Comparison of ENCODE assay signal across 30 cellular contexts in genomic region chr19:6343462-6343861, GRCh38. TPM values are rescaled to one million over a fixed set of nuclear protein-coding genes. Genes with fewer than 3 reads are reported as not detected.
DNase-seq lines count a peak whose midpoint lies in the region; ATAC-seq, FAIRE-seq and TF ChIP-seq lines count a peak whose summit lies in the region.
"Had no signal": no experiment of that assay in that cellular context is flagged by ENCODE, and none has a peak within 500 bp of the region (broad histone marks: within the 10 kb centered on the region; RNA-seq: fewer than 3 reads in every experiment).

No MANE protein-coding gene starts in this region.

- no peaks in the 10 kb centered on the region; the same call in 1 of the 2 replicates for H3K9me3 ChIP-seq in OCI-LY7 (ENCODE audit: low read length)
- H3K9me3 ChIP-seq in H9 (ENCODE audit: control insufficient read depth, low read depth, low read length), result no peaks in the 10 kb centered on the region
- H3K9me3 ChIP-seq: ascending aorta, BE2C, tibial nerve had no signal

- TF ChIP-seq CTCF in OCI-LY7 (conservative IDR thresholded peaks at IDR 0.05; ENCODE audit: low read length) (no peak), H9 (conservative IDR thresholded peaks at IDR 0.05) (no peak)

- no peak overlapping the region for H2BK5ac ChIP-seq in H9 (ENCODE audit: insufficient read length, low read length)

- no peak overlapping the region for H2BK15ac ChIP-seq in H9 (ENCODE audit: low read depth, low read length)

- no peak overlapping the region for H2BK20ac ChIP-seq in H9 (ENCODE audit: low read depth, low read length, poor library complexity, severe bottlenecking)

- no TSS peak for BruUV-seq in OCI-LY7 (replicated peaks; lab: Mats Ljungman, UMichigan)

- no peak overlapping the region for H3K4me3 Mint-ChIP-seq in activated CD4-positive, alpha-beta T cell treated with anti-CD3 and anti-CD28 coated beads for 36 hours
- no peak overlapping the region for H3K4me3 Mint-ChIP-seq in H9
- H3K4me3 Mint-ChIP-seq: activated naive CD8-positive, alpha-beta T cell treated with anti-CD3 and anti-CD28 coated beads for 36 hours; activated T-helper 1 cell treated with anti-CD3 and anti-CD28 coated beads, Interleukin-12 subunit alpha, Interleukin-12 subunit beta, Interleukin-2, Interleukin-4 antibody, amounts not matched to agents 30 ng/mL and 10 ng/mL and 1 ng/mL, durations not matched to agents 14 hours and 24 hours and 36 hours had no signal

- H3K79me2 ChIP-seq in OCI-LY7 (ENCODE audit: insufficient read depth, low read depth, low read length) (no peaks in the 10 kb centered on the region), H9 (ENCODE audit: insufficient read depth, low read length) (no peaks in the 10 kb centered on the region)
- H3K79me2 ChIP-seq: parathyroid adenoma had no signal

- H3K4me1 ChIP-seq in OCI-LY7 (ENCODE audit: insufficient read depth, low read length, poor library complexity, severe bottlenecking) (no peaks in the 10 kb centered on the region), H9 (ENCODE audit: insufficient read depth, low read length) (no peaks in the 10 kb centered on the region)
- H3K4me1 ChIP-seq: ascending aorta, BE2C, parathyroid adenoma, tibial nerve had no signal

- intact Hi-C loops in activated CD4-positive, alpha-beta T cell treated with anti-CD3 and anti-CD28 coated beads for 36 hours (cut with DNase I, micrococcal nuclease), result no loop called here
- intact Hi-C loops in OCI-LY7 (cut with micrococcal nuclease; ENCODE audit: unreplicated experiment), result no loop called here

- peaks cover 4% of the 10 kb centered on the region for H3K9me3 Mint-ChIP-seq in activated CD4-positive, alpha-beta T cell treated with anti-CD3 and anti-CD28 coated beads for 36 hours (ENCODE audit: low read depth)
- H3K9me3 Mint-ChIP-seq in H9, result peaks cover 6 to 55% of the 10 kb centered on the region in 2 experiments; a peak in 4 of 5 replicates

- H3K23ac ChIP-seq in H9 (ENCODE audit: insufficient read length, low read depth, low read length), result no peak overlapping the region

- H3K27me3 Mint-ChIP-seq in activated CD4-positive, alpha-beta T cell treated with anti-CD3 and anti-CD28 coated beads for 36 hours, result no peaks in the 10 kb centered on the region
- peaks cover 10% of the 10 kb centered on the region for H3K27me3 Mint-ChIP-seq in H9 (ENCODE audit: low read depth)
- H3K27me3 Mint-ChIP-seq: activated naive CD8-positive, alpha-beta T cell treated with anti-CD3 and anti-CD28 coated beads for 36 hours had no signal

- H3K27ac Mint-ChIP-seq in activated CD4-positive, alpha-beta T cell treated with anti-CD3 and anti-CD28 coated beads for 36 hours, result peak overlapping the region; percentile 37
- no peak overlapping the region for H3K27ac Mint-ChIP-seq in H9
- H3K27ac Mint-ChIP-seq: activated naive CD8-positive, alpha-beta T cell treated with anti-CD3 and anti-CD28 coated beads for 36 hours; activated T-helper 1 cell treated with anti-CD3 and anti-CD28 coated beads, Interleukin-12 subunit alpha, Interleukin-12 subunit beta, Interleukin-2, Interleukin-4 antibody, amounts not matched to agents 30 ng/mL and 10 ng/mL and 1 ng/mL, durations not matched to agents 14 hours and 24 hours and 36 hours had no signal

- H4K91ac ChIP-seq in H9 (ENCODE audit: insufficient read length, low read depth, low read length), result no peak overlapping the region

- H3K36me3 Mint-ChIP-seq in activated CD4-positive, alpha-beta T cell treated with anti-CD3 and anti-CD28 coated beads for 36 hours (ENCODE audit: low read depth), result peaks cover 12% of the 10 kb centered on the region
- H3K36me3 Mint-ChIP-seq in H9 (ENCODE audit: insufficient read depth in 1 of 3, low read depth in 3 of 3), result no peaks in the 10 kb centered on the region; a peak in 1 of 7 replicates

- no peak overlapping the region for H3K9ac ChIP-seq in H9 (ENCODE audit: extremely low read depth, insufficient read length, low read length)
- H3K9ac ChIP-seq: parathyroid adenoma had no signal

- H3K27me3 ChIP-seq in H9 (ENCODE audit: insufficient read depth, low read length), result no peaks in the 10 kb centered on the region
- H3K27me3 ChIP-seq: ascending aorta, BE2C, cardiac muscle cell, tibial nerve had no signal

- no peak overlapping the region for H4K8ac ChIP-seq in H9 (replicated peaks; ENCODE audit: insufficient read length, low read depth, low read length)

- no peak overlapping the region for H2BK120ac ChIP-seq in H9 (ENCODE audit: low read depth, low read length, poor library complexity, severe bottlenecking)

- no peak overlapping the region for H3K18ac ChIP-seq in H9 (ENCODE audit: insufficient read length, low read depth, low read length)

- H3K4ac ChIP-seq in H9 (ENCODE audit: low read depth, low read length), result no peak overlapping the region

- peak; percentile 36 for FAIRE-seq in HTR-8/SVneo (lab: Jason Lieb, UNC)

- ATAC-seq in activated CD4-positive, alpha-beta T cell treated with anti-CD3 and anti-CD28 coated beads for 36 hours, result no peak
- ATAC-seq in GM19351 (IDR thresholded peaks at IDR 0.05; ENCODE audit: unreplicated experiment), result no peak
- ATAC-seq: left colon had no signal

- CTCF ChIA-PET in activated CD4-positive, alpha-beta T cell treated with anti-CD3 and anti-CD28 coated beads for 36 hours (lab: Charles Lee), result interaction anchor here (0.7 kb wide), 1 partner anchor 655 kb away, joined by 3 read pairs; no protein-coding TSS in a partner anchor
- CTCF ChIA-PET in OCI-LY7 (lab: Charles Lee; ENCODE audit: unreplicated experiment), result no interaction called here

- WGBS in H9 (ENCODE audit: extremely low coverage, insufficient read length, low lambda C conversion rate), result no CpG with 5 or more reads among the region's 1 CpG

- H3T11ph ChIP-seq in H9 (ENCODE audit: low read length), result no peak overlapping the region

- peaks cover 9% of the 10 kb centered on the region for H3K4me1 Mint-ChIP-seq in activated CD4-positive, alpha-beta T cell treated with anti-CD3 and anti-CD28 coated beads for 36 hours
- no peaks in the 10 kb centered on the region for H3K4me1 Mint-ChIP-seq in H9

- no peak overlapping the region for H2BK12ac ChIP-seq in H9 (ENCODE audit: insufficient read length, low read depth, low read length)

- H4K5ac ChIP-seq in H9 (ENCODE audit: insufficient read length, low read depth, low read length), result no peak overlapping the region

- no peaks in the 10 kb centered on the region for H3K79me1 ChIP-seq in H9 (ENCODE audit: insufficient read depth, low read depth, low read length, poor library complexity, severe bottlenecking)

- H3K36me3 ChIP-seq in OCI-LY7 (ENCODE audit: insufficient read depth, low read length), result no peaks in the 10 kb centered on the region
- H3K36me3 ChIP-seq: ascending aorta, BE2C, cardiac muscle cell, tibial nerve had no signal

- H3K14ac ChIP-seq in H9 (ENCODE audit: insufficient read depth, low read length), result no peak overlapping the region

- H4K20me1 ChIP-seq in OCI-LY7 (ENCODE audit: insufficient read depth, low read length) (no peaks in the 10 kb centered on the region), H9 (ENCODE audit: control insufficient read depth, insufficient read depth, insufficient read length) (no peaks in the 10 kb centered on the region)

- H2AK5ac ChIP-seq in H9 (ENCODE audit: insufficient read length, low read length), result no peak overlapping the region

- DNase-seq in activated CD4-positive, alpha-beta T cell treated with anti-CD3 and anti-CD28 coated beads for 36 hours, result no peak
- DNase-seq in activated CD4-positive, alpha-beta T cell treated with anti-CD3 and anti-CD28 coated beads, Interleukin-2, amount 50 U/mL, for 1 hour, result no peak
- DNase-seq in HTR-8/SVneo (ENCODE audit: insufficient read length, low spot score), result no peak
- peak; percentile 38 for DNase-seq in OCI-LY7 (ENCODE audit: low spot score)
- peak; percentile 3 for DNase-seq in kidney tubule cell (ENCODE audit: low spot score)
- no peak for DNase-seq in H9
- DNase-seq in GM19238 (ENCODE audit: insufficient read length, low spot score), result no peak
- DNase-seq: ACHN; activated CD4-positive, alpha-beta T cell treated with anti-CD3 and anti-CD28 coated beads, Interleukin-2, amount 50 U/mL, for 4 hours; activated CD8-positive, alpha-beta memory T cell treated with anti-CD3 and anti-CD28 coated beads, Interleukin-2, amount 50 U/mL, for 4 hours; activated naive CD8-positive, alpha-beta T cell treated with anti-CD3 and anti-CD28 coated beads for 36 hours; BE2C; DMS153; effector memory CD4-positive, alpha-beta T cell; GF-D8; left colon; mammary epithelial cell; MM.1S; NCI-H446; stimulated activated CD4-positive, alpha-beta T cell treated with anti-CD3 and anti-CD28 coated beads, Interleukin-1b, Interleukin-23, amount 100 ng/mL, for 48 hours had no signal

- H3K4me2 ChIP-seq in OCI-LY7 (ENCODE audit: low read length), result no peak overlapping the region
- H3K4me2 ChIP-seq in H9 (ENCODE audit: insufficient read depth, insufficient read length, low read length), result no peak overlapping the region
- H3K4me2 ChIP-seq: smooth muscle cell had no signal

- peak overlapping the region; percentile 52; the same call in 1 of the 2 replicates for H2AFZ ChIP-seq in OCI-LY7 (ENCODE audit: low read length)
- H2AFZ ChIP-seq in H9 (ENCODE audit: low read length), result no peak overlapping the region
- H2AFZ ChIP-seq: parathyroid adenoma had no signal

- H3K23me2 ChIP-seq in H9 (ENCODE audit: insufficient read length, low read depth, low read length, poor library complexity, severe bottlenecking), result no peaks in the 10 kb centered on the region

- no peaks in the 10 kb centered on the region for H3K9me2 ChIP-seq in OCI-LY7 (ENCODE audit: insufficient read depth, low read length)

- H3K27ac ChIP-seq in OCI-LY7 (ENCODE audit: low read depth, low read length, poor library complexity, severe bottlenecking) (no peak overlapping the region), H9 (ENCODE audit: insufficient read length, low read depth, low read length) (no peak overlapping the region)
- H3K27ac ChIP-seq: ascending aorta, cardiac muscle cell, coronary artery, parathyroid adenoma, SK-N-MC, tibial nerve had no signal

- H3K4me3 ChIP-seq in OCI-LY7 (ENCODE audit: low read depth, low read length, poor library complexity, severe bottlenecking), result no peak overlapping the region
- H3K4me3 ChIP-seq: ascending aorta, cardiac muscle cell, coronary artery, SK-N-MC, smooth muscle cell, tibial nerve had no signal

- POLR2A ChIA-PET in activated CD4-positive, alpha-beta T cell treated with anti-CD3 and anti-CD28 coated beads for 36 hours (lab: Charles Lee), result no interaction called here
- POLR2A ChIA-PET in OCI-LY7 (lab: Charles Lee), result no interaction called here

- H3K56ac ChIP-seq in H9 (ENCODE audit: insufficient read length, low read depth, low read length), result no peak overlapping the region

RNA-seq across cellular contexts. Expression of gene ACER1, which starts 10.1 kb away (rescaled TPM):
- total RNA-seq in activated CD4-positive, alpha-beta T cell treated with anti-CD3 and anti-CD28 coated beads for 36 hours, result not detected
- total RNA-seq in OCI-LY7 (2014; rRNA removed; shearing (Covaris generic)), result not detected in 2 replicates
- total RNA-seq in OCI-LY7 (2022) (not detected in 2 replicates), H9 (2021) (not detected in 2 replicates)
- total RNA-seq: activated naive CD8-positive, alpha-beta T cell treated with anti-CD3 and anti-CD28 coated beads for 36 hours; activated T-helper 1 cell treated with anti-CD3 and anti-CD28 coated beads, Interleukin-12 subunit alpha, Interleukin-12 subunit beta, Interleukin-2, Interleukin-4 antibody, amounts not matched to agents 30 ng/mL and 10 ng/mL and 1 ng/mL, durations not matched to agents 14 hours and 24 hours and 36 hours; ascending aorta; cardiac muscle cell; epithelial cell of proximal tubule; left colon; mammary epithelial cell; smooth muscle cell; tibial nerve had no signal

RNA-seq across cellular contexts. Expression of gene CLPP, which starts 17.9 kb away (rescaled TPM):
- total RNA-seq in activated CD4-positive, alpha-beta T cell treated with anti-CD3 and anti-CD28 coated beads for 36 hours, result 100 to 1,000 TPM; 197 to 245 TPM
- 73.5 and 115 TPM in 2 replicates for total RNA-seq in OCI-LY7 (2014; rRNA removed; shearing (Covaris generic))
- total RNA-seq in OCI-LY7 (2022), result 114 and 124 TPM in 2 replicates
- total RNA-seq in H9 (2021), result 91.6 and 94.3 TPM in 2 replicates

RNA-seq across cellular contexts. Expression of gene ALKBH7, which starts 29.1 kb away (rescaled TPM):
- total RNA-seq in activated CD4-positive, alpha-beta T cell treated with anti-CD3 and anti-CD28 coated beads for 36 hours, result 10 to 100 TPM; 22.8 to 44.7 TPM
- 35.8 and 61.0 TPM in 2 replicates for total RNA-seq in OCI-LY7 (2014; rRNA removed; shearing (Covaris generic))
- 74.2 and 75.9 TPM in 2 replicates for total RNA-seq in OCI-LY7 (2022)
- 81.6 and 85.7 TPM in 2 replicates for total RNA-seq in H9 (2021)

RNA-seq across cellular contexts. Expression of gene PSPN, which starts 32.3 kb away (rescaled TPM):
- 1 to 10 TPM; 1.4 to 1.8 TPM for total RNA-seq in activated CD4-positive, alpha-beta T cell treated with anti-CD3 and anti-CD28 coated beads for 36 hours
- total RNA-seq in OCI-LY7 (2014; rRNA removed; shearing (Covaris generic)), result 1.4 and 1.6 TPM in 2 replicates
- total RNA-seq in OCI-LY7 (2022), result 2.1 and 2.9 TPM in 2 replicates
- total RNA-seq in H9 (2021), result 2.1 and 2.4 TPM in 2 replicates
- total RNA-seq: ascending aorta had no signal

RNA-seq across cellular contexts. Expression of gene GTF2F1, which starts 49.5 kb away (rescaled TPM):
- total RNA-seq in activated CD4-positive, alpha-beta T cell treated with anti-CD3 and anti-CD28 coated beads for 36 hours, result 10 to 100 TPM; 60.9 to 78.5 TPM
- 31.1 and 44.4 TPM in 2 replicates for total RNA-seq in OCI-LY7 (2014; rRNA removed; shearing (Covaris generic))
- total RNA-seq in OCI-LY7 (2022) (43.2 and 47.7 TPM in 2 replicates), H9 (2021) (61.2 and 67.2 TPM in 2 replicates)

Comparison
In these comparisons a context has a peak if more than half of its experiments do, and no peak if none do; other contexts are left out.
1. DNase-seq: peak in OCI-LY7 (single experiment) and kidney tubule cell (single experiment); none in activated CD4-positive, alpha-beta T cell treated with anti-CD3 and anti-CD28 coated beads for 36 hours (single experiment), activated CD4-positive, alpha-beta T cell treated with anti-CD3 and anti-CD28 coated beads, Interleukin-2, amount 50 U/mL, for 1 hour (single experiment), HTR-8/SVneo (single experiment), H9 (single experiment) and GM19238 (single experiment).